9 cellular contexts compared by ENCODE assay signal in genomic region chr1:171188388-171189266, GRCh38. TPM values are rescaled to one million over a fixed set of nuclear protein-coding genes. Genes with fewer than 3 reads are reported as not detected.
DNase-seq lines count a peak whose midpoint lies in the region; ATAC-seq and TF ChIP-seq lines count a peak whose summit lies in the region.
"Had no signal": no experiment of that assay in that cellular context is flagged by ENCODE, and none has a peak within 500 bp of the region (broad histone marks: within the 10 kb centered on the region; RNA-seq: fewer than 3 reads in every experiment).

No MANE protein-coding gene starts in this region.

- ATAC-seq in aorta (ENCODE audit: low FRiP score): peak; percentile 64

- no peaks in the 10 kb centered on the region for H3K4me1 Mint-ChIP-seq in neural crest cell
- H3K4me1 Mint-ChIP-seq: immature natural killer cell had no signal

- DNase-seq in activated gamma-delta T cell treated with Interleukin-2 at 50 U/mL for 16 hours: peak; percentile 10
- no peak for DNase-seq in activated gamma-delta T cell (lab: John Stamatoyannopoulos, UW)
- DNase-seq in HFF-Myc (ENCODE audit: extremely low read depth, low read depth): peak; percentile 45
- peak; percentile 83 for DNase-seq in NCI-H187 treated with DMSO at 0.1 percent for 48 hours (lab: John Stamatoyannopoulos, UW)
- peak; percentile 43 for DNase-seq in activated CD4-positive, CD25-positive, alpha-beta regulatory T cell treated with anti-CD3 and anti-CD28 coated beads, Interleukin-2, amount 50 U/mL, for 72 hours
- no peak for DNase-seq in esophagus muscularis mucosa (ENCODE audit: extremely low spot score)
- peak; percentile 9 for DNase-seq in neural crest cell (ENCODE audit: low read depth, low spot score)
- no peak for DNase-seq in aorta

- WGBS in esophagus muscularis mucosa: 43% methylated on average over 11 of the region's 11 CpGs
- WGBS in aorta, 2 donors: 45 to 56% methylated on average over 11 of the region's 11 CpGs

- H3K36me3 Mint-ChIP-seq in neural crest cell (ENCODE audit: low read depth): no peaks in the 10 kb centered on the region
- H3K36me3 Mint-ChIP-seq: immature natural killer cell had no signal

- intact Hi-C loops in esophagus muscularis mucosa (cut with DNase I) (loop anchor here (5.0 kb wide), 1 partner anchor 106 kb away; no protein-coding TSS in a partner anchor), aorta (cut with DNase I) (loop anchor here (2.0 to 5.0 kb wide), 3 partner anchors 46 to 106 kb away; no protein-coding TSS in a partner anchor)

- no peak for TF ChIP-seq POLR2A in esophagus muscularis mucosa (IDR thresholded peaks at IDR 0.05; ENCODE audit: low read depth)

- peaks cover 2% of the 10 kb centered on the region for H3K9me3 Mint-ChIP-seq in neural crest cell

- peaks cover 9 to 42% (median 21%) of the 10 kb centered on the region in 4 donors for H3K4me1 ChIP-seq in esophagus muscularis mucosa
- H3K4me1 ChIP-seq in aorta (ENCODE audit: control insufficient read depth in 1 of 2, insufficient read depth in 2 of 2, low read length in 2 of 2): peaks cover 2 to 4% of the 10 kb centered on the region in 2 donors

- H3K27me3 Mint-ChIP-seq in neural crest cell (ENCODE audit: low read depth): peaks cover 3% of the 10 kb centered on the region

- no peaks in the 10 kb centered on the region for H3K27me3 ChIP-seq in esophagus muscularis mucosa
- H3K27me3 ChIP-seq in aorta (ENCODE audit: control insufficient read depth in 1 of 2, insufficient read depth in 2 of 2, low read length in 1 of 2): no peaks in the 10 kb centered on the region

- H3K4me3 ChIP-seq in HFF-Myc (replicated peaks; ENCODE audit: low read depth, low read length) (no peak overlapping the region), esophagus muscularis mucosa (peak overlapping the region; percentile 21 to 56 (median 47)), aorta (ENCODE audit: low read length in 2 of 2) (peak overlapping the region; percentile 42 to 94)

- H3K9me3 ChIP-seq in esophagus muscularis mucosa (no peaks in the 10 kb centered on the region), aorta (ENCODE audit: control insufficient read depth, low read length) (no peaks in the 10 kb centered on the region)

- TF ChIP-seq CTCF in HFF-Myc (IDR thresholded peaks at IDR 0.05; ENCODE audit: low read depth, low read length, missing control alignments): peak; percentile 84
- TF ChIP-seq CTCF in esophagus muscularis mucosa (IDR thresholded peaks at IDR 0.05): peak; percentile 55 to 79 (median 60)
- peak; percentile 70 for TF ChIP-seq CTCF in neural crest cell (conservative IDR thresholded peaks at IDR 0.05)

- H3K36me3 ChIP-seq in esophagus muscularis mucosa (no peaks in the 10 kb centered on the region), aorta (ENCODE audit: control insufficient read depth in 1 of 2, insufficient read depth in 2 of 2, low read length in 1 of 2) (peaks cover 0 to 2% of the 10 kb centered on the region in 2 donors)

- TF ChIP-seq EP300 in esophagus muscularis mucosa (IDR thresholded peaks at IDR 0.05): no peak

- no peak overlapping the region for H3K4me3 Mint-ChIP-seq in neural crest cell
- H3K4me3 Mint-ChIP-seq: immature natural killer cell had no signal

- H3K27ac ChIP-seq in esophagus muscularis mucosa (replicated peaks in 1 of 4) (no peak overlapping the region), aorta (ENCODE audit: low read depth in 1 of 2, low read length in 2 of 2) (no peak overlapping the region)

- no peak overlapping the region for H3K27ac Mint-ChIP-seq in neural crest cell (ENCODE audit: unreplicated experiment)
- H3K27ac Mint-ChIP-seq: immature natural killer cell had no signal

RNA-seq across cellular contexts. Expression of gene FMO2, which starts 3.5 kb away (rescaled TPM):
- total RNA-seq in esophagus muscularis mucosa (10 to 100 TPM; 41.1 to 69.4 (median 56.2) TPM), neural crest cell (not detected in 2 replicates), aorta (100 to 1,000 TPM; 183 to 213 TPM)
- polyA plus RNA-seq in aorta: 100 to 1,000 TPM; 157 to 232 TPM
- polyA plus RNA-seq: immature natural killer cell had no signal

RNA-seq across cellular contexts. Expression of gene FMO1, which starts 59.7 kb away (rescaled TPM):
- total RNA-seq in esophagus muscularis mucosa (under 1 TPM in 1 of 4 donors, not detected in 3; 0.34 TPM), neural crest cell (not detected in 2 replicates), aorta (1 to 10 TPM in 1 of 2 donors, under 1 TPM in 1; 0.81 to 7.3 TPM)
- polyA plus RNA-seq in aorta: under 1 TPM in 1 of 2 donors, not detected in 1; 0.28 TPM
- polyA plus RNA-seq: immature natural killer cell had no signal

Comparison
In these comparisons a context has a peak if more than half of its experiments do, and no peak if none do; other contexts are left out.
1. DNase-seq: peak in activated gamma-delta T cell treated with Interleukin-2 at 50 U/mL for 16 hours (single experiment), HFF-Myc (single experiment), NCI-H187 treated with DMSO at 0.1 percent for 48 hours (single experiment), activated CD4-positive, CD25-positive, alpha-beta regulatory T cell treated with anti-CD3 and anti-CD28 coated beads, Interleukin-2, amount 50 U/mL, for 72 hours (single experiment) and neural crest cell (single experiment); none in activated gamma-delta T cell (single experiment), esophagus muscularis mucosa (single experiment) and aorta (0 of 2).
2. RNA of gene FMO2, which starts 3.5 kb away (total RNA-seq): 183 to 213 TPM in aorta and 41.1 to 69.4 TPM in esophagus muscularis mucosa; not detected in neural crest cell; every median in the first group is over 10 times any median in the second.
3. Peak in every context shown above with its lines, with median percentiles within 50 percentile points of each other: CTCF ChIP-seq.